30 cellular contexts compared by ENCODE assay signal in the genomic region with DNA sequence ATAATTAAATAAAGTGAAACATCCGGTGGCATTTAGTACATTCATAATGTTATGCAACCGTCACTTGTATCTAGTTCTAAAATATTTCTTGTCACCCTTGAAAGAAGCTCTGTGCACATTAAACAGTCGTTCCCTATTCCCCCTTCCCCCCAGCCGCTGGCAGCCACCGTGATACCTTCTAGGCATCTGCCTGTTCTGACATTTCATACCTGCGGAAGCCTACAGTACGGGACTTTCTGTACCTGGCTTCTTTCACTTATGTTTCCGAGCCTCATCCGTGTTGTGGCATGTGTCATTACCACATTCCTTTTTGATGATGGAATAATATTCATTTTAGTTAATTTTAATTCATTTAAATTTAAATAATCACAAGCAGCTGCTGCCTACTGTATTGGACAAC. TPM values are rescaled to one million over a fixed set of nuclear protein-coding genes. Genes with fewer than 3 reads are reported as not detected.
"Had no signal": no experiment of that assay in that cellular context is flagged by ENCODE, and none has a peak within 500 bp of the region (broad histone marks: within the 10 kb centered on the region; RNA-seq: fewer than 3 reads in every experiment).

No MANE protein-coding gene starts in this region.

- H3K4me2 ChIP-seq: neural progenitor cell had no signal

- H3K27ac ChIP-seq: heart right ventricle, neural progenitor cell, right lobe of liver, suprapubic skin, transverse colon, upper lobe of right lung, vagina had no signal

- FAIRE-seq: endometrium, islet of Langerhans, small intestine had no signal

- H3K27me3 ChIP-seq: neural progenitor cell, right lobe of liver, upper lobe of right lung, vagina had no signal

- H3K9me3 ChIP-seq: heart right ventricle, right lobe of liver, suprapubic skin, transverse colon, upper lobe of right lung, vagina had no signal

- H3K36me3 ChIP-seq: heart right ventricle, neural progenitor cell, right lobe of liver, suprapubic skin, transverse colon, upper lobe of right lung, vagina had no signal

- DNase-seq: cerebellar nuclear complex; cortex of kidney; effector memory CD8-positive, alpha-beta T cell; foreskin fibroblast; glutamatergic neuron; heart right ventricle; hippocampal formation; mesenchymal stem cell; midbrain; naive thymus-derived CD4-positive, alpha-beta T cell; retina; small intestine; stimulated activated CD4-positive, alpha-beta T cell treated with anti-CD3 and anti-CD28 coated beads, Interleukin-15, amount 100 ng/mL, for 24 hours; stimulated activated CD4-positive, alpha-beta T cell treated with anti-CD3 and anti-CD28 coated beads, Interleukin-4, amount 100 ng/mL, for 1 hour; stimulated activated CD8-positive, alpha-beta memory T cell treated with anti-CD3 and anti-CD28 coated beads, Interleukin-4, amount 100 ng/mL, for 48 hours; stimulated activated naive CD4-positive, alpha-beta T cell; stimulated activated naive CD8-positive, alpha-beta T cell treated with anti-CD3 and anti-CD28 coated beads, Interleukin-15, amount 100 ng/mL, for 72 hours; transverse colon; upper lobe of right lung had no signal

- H3K9me3 Mint-ChIP-seq: effector memory CD8-positive, alpha-beta T cell; naive thymus-derived CD4-positive, alpha-beta T cell; nephron; neural progenitor cell; stimulated activated naive CD8-positive, alpha-beta T cell treated with anti-CD3 and anti-CD28 coated beads, Interleukin-15, amount 100 ng/mL, for 72 hours had no signal

- H3K36me3 Mint-ChIP-seq: naive thymus-derived CD4-positive, alpha-beta T cell; neural progenitor cell had no signal

- H3K9ac ChIP-seq: neural progenitor cell had no signal

- H3K27me3 Mint-ChIP-seq: stimulated activated naive CD8-positive, alpha-beta T cell treated with anti-CD3 and anti-CD28 coated beads, Interleukin-15, amount 100 ng/mL, for 72 hours had no signal

- H3K4me3 Mint-ChIP-seq: effector memory CD8-positive, alpha-beta T cell; naive thymus-derived CD4-positive, alpha-beta T cell; nephron; neural progenitor cell; stimulated activated naive CD8-positive, alpha-beta T cell treated with anti-CD3 and anti-CD28 coated beads, Interleukin-15, amount 100 ng/mL, for 72 hours had no signal

- H3K27ac Mint-ChIP-seq: effector memory CD8-positive, alpha-beta T cell; nephron; neural progenitor cell; stimulated activated naive CD8-positive, alpha-beta T cell treated with anti-CD3 and anti-CD28 coated beads, Interleukin-15, amount 100 ng/mL, for 72 hours had no signal

- H2AFZ ChIP-seq: neural progenitor cell had no signal

- H3K4me3 ChIP-seq: heart right ventricle, lung, neural progenitor cell, right lobe of liver, suprapubic skin, transverse colon, upper lobe of right lung, vagina had no signal

RNA-seq across cellular contexts. Expression of gene SFRP5, which starts 13.9 kb away (rescaled TPM):
- total RNA-seq: dermis microvascular lymphatic vessel endothelial cell, osteoblast, pulmonary artery endothelial cell had no signal
